21 cellular contexts compared by ENCODE assay signal in the genomic region with DNA sequence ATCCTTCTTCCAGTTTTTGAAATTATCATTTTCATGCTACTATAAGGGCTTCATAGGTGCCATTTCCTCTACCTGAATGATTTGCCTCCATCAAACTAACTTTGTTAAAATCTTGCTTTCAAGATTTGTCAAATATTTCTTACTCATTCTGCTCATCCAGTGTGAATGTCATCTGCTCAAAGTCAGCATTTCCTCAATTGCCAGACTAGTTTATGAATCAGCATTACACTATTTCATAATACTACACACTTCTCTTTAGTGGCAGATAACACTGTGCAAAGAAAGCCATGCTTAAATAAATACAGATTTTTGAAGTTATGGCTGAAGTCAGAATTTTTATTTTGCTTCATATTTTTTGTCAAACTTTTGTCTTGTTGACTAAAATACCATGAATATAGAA. TPM values are rescaled to one million over a fixed set of nuclear protein-coding genes. Genes with fewer than 3 reads are reported as not detected.
A peak's percentile ranks its signal among the peaks of the same experiment; 100 is the strongest.
DNase-seq lines count a peak whose midpoint lies in the region; ATAC-seq and TF ChIP-seq lines count a peak whose summit lies in the region.
"Had no signal": no experiment of that assay in that cellular context is flagged by ENCODE, and none has a peak within 500 bp of the region (broad histone marks: within the 10 kb centered on the region; RNA-seq: fewer than 3 reads in every experiment).

No MANE protein-coding gene starts in this region.

- no peak overlapping the region for H3K27ac Mint-ChIP-seq in nephron progenitor cell
- H3K27ac Mint-ChIP-seq: activated CD4-positive, alpha-beta memory T cell treated with anti-CD3 and anti-CD28 coated beads for 36 hours; CD4-positive, alpha-beta T cell; IgD-negative memory B cell; stimulated activated memory B cell treated with anti-CD40 and anti-IgM and Interleukin-4, amounts not matched to agents 10 μg/mL and 1 μg/mL and 100 μg/mL, for 72 hours had no signal

- no peaks in the 10 kb centered on the region for H3K36me3 Mint-ChIP-seq in nephron progenitor cell (ENCODE audit: low read depth)
- H3K36me3 Mint-ChIP-seq: activated CD4-positive, alpha-beta memory T cell treated with anti-CD3 and anti-CD28 coated beads for 36 hours; IgD-negative memory B cell; stimulated activated memory B cell treated with anti-CD40 and anti-IgM and Interleukin-4, amounts not matched to agents 10 μg/mL and 1 μg/mL and 100 μg/mL, for 72 hours had no signal

- H3K4me1 Mint-ChIP-seq in nephron progenitor cell: no peaks in the 10 kb centered on the region
- H3K4me1 Mint-ChIP-seq: IgD-negative memory B cell had no signal

- no peak overlapping the region for H3K4me3 ChIP-seq in choroid plexus epithelial cell (ENCODE audit: low read depth, low read length)
- H3K4me3 ChIP-seq: right lobe of liver had no signal

- DNase-seq in HCEC 1CT: peak; percentile 65
- DNase-seq in NOMO-1 treated with dmso at 0.1 percent for 144 hours (lab: John Stamatoyannopoulos, UW; ENCODE audit: unreplicated experiment): peak; percentile 16
- peak; percentile 61 for DNase-seq in choroid plexus epithelial cell (ENCODE audit: low read depth)
- no peak for DNase-seq in omental fat pad (ENCODE audit: low spot score)
- DNase-seq in NCI-H146 treated with DMSO at 0.1 percent for 48 hours (lab: John Stamatoyannopoulos, UW; ENCODE audit: unreplicated experiment): no peak
- no peak for DNase-seq in nephron progenitor cell
- no peak for DNase-seq in activated CD4-positive, alpha-beta T cell treated with anti-CD3 and anti-CD28 coated beads, Interleukin-2, amount 50 U/mL, for 1 hour
- DNase-seq: activated CD4-positive, alpha-beta memory T cell treated with anti-CD3 and anti-CD28 coated beads for 36 hours; amygdala; CD4-positive, alpha-beta T cell; cortex of kidney; NCI-H1436 treated with DMSO at 0.1 percent for 48 hours; NCI-H524; right lobe of liver; RPMI8226; T-helper 9 cell had no signal

- peaks cover 15% of the 10 kb centered on the region for H3K9me3 Mint-ChIP-seq in nephron progenitor cell
- H3K9me3 Mint-ChIP-seq: activated CD4-positive, alpha-beta memory T cell treated with anti-CD3 and anti-CD28 coated beads for 36 hours; CD4-positive, alpha-beta T cell had no signal

- ATAC-seq in omental fat pad (ENCODE audit: low FRiP score) (peak; percentile 84), GM18873 (IDR thresholded peaks at IDR 0.05; ENCODE audit: low FRiP score, unreplicated experiment) (no peak)
- ATAC-seq: stimulated activated memory B cell treated with anti-CD40 and anti-IgM and Interleukin-4, amounts not matched to agents 10 μg/mL and 1 μg/mL and 100 μg/mL, for 72 hours had no signal

- H3K4me3 Mint-ChIP-seq in nephron progenitor cell: no peak overlapping the region
- H3K4me3 Mint-ChIP-seq: activated CD4-positive, alpha-beta memory T cell treated with anti-CD3 and anti-CD28 coated beads for 36 hours; CD4-positive, alpha-beta T cell; IgD-negative memory B cell; stimulated activated memory B cell treated with anti-CD40 and anti-IgM and Interleukin-4, amounts not matched to agents 10 μg/mL and 1 μg/mL and 100 μg/mL, for 72 hours had no signal

- no peaks in the 10 kb centered on the region for H3K27me3 Mint-ChIP-seq in nephron progenitor cell (ENCODE audit: low read depth, poor library complexity)

- TF ChIP-seq CTCF in choroid plexus epithelial cell (conservative IDR thresholded peaks at IDR 0.05; ENCODE audit: low read depth, low read length) (no peak), omental fat pad (IDR thresholded peaks at IDR 0.05) (no peak), nephron progenitor cell (IDR thresholded peaks at IDR 0.05) (no peak)

RNA-seq across cellular contexts. Expression of gene LIPF, which starts 21.3 kb away (rescaled TPM):
- not detected for total RNA-seq in omental fat pad
- total RNA-seq: activated CD4-positive, alpha-beta memory T cell treated with anti-CD3 and anti-CD28 coated beads for 36 hours; CD4-positive, alpha-beta T cell; mesenteric fat pad; right lobe of liver; urinary bladder had no signal

RNA-seq across cellular contexts. Expression of gene LIPJ, which starts 56.4 kb away (rescaled TPM):
- total RNA-seq in omental fat pad: under 1 TPM in 3 of 4 donors, not detected in 1; 0.19 to 0.47 (median 0.46) TPM
- total RNA-seq: activated CD4-positive, alpha-beta memory T cell treated with anti-CD3 and anti-CD28 coated beads for 36 hours; CD4-positive, alpha-beta T cell; mesenteric fat pad had no signal

RNA-seq across cellular contexts. Expression of gene RNLS, which starts 59.9 kb away (rescaled TPM):
- 10 to 100 TPM; 13.3 to 24.7 (median 18.3) TPM for total RNA-seq in omental fat pad

Comparison
In these comparisons a context has a peak if more than half of its experiments do, and no peak if none do; other contexts are left out.
1. DNase-seq: peak in HCEC 1CT (single experiment), NOMO-1 treated with dmso at 0.1 percent for 144 hours (single experiment) and choroid plexus epithelial cell (single experiment); none in omental fat pad (single experiment), NCI-H146 treated with DMSO at 0.1 percent for 48 hours (single experiment), nephron progenitor cell (single experiment) and activated CD4-positive, alpha-beta T cell treated with anti-CD3 and anti-CD28 coated beads, Interleukin-2, amount 50 U/mL, for 1 hour (single experiment).